Comparison of ENCODE assay signal across 1 cellular context in genomic region chr13:24119593-24120508, GRCh38.
TF ChIP-seq lines count a peak whose summit lies in the region.

No MANE protein-coding gene starts in this region.

TF ChIP-seq in endothelial cell of umbilical vein, 7 proteins besides CTCF, POLR2A, EP300 and RAD21:
- TF ChIP-seq MAX (IDR thresholded peaks at IDR 0.05; ENCODE audit: insufficient read depth, insufficient read length) = no peak
